In the genomic region with DNA sequence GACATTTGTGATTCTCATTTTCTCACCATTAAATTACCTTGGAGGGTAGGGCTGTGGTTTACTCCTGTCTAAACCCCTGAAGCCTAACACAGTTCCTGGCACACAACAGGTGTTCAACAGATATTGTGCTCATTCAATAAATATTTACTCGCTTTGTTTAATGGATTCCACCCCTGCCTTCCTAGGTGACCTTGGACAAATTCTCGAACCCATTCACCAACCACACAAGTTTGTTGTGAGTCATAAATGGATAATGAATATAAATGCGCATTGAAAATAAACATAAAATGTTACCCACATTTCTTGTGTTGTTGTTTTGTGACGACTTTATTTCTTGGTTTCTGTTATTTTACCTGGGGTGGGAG, we compare ENCODE assay signal across 8 cellular contexts. TPM values are rescaled to one million over a fixed set of nuclear protein-coding genes. Genes with fewer than 3 reads are reported as not detected.
DNase-seq lines count a peak whose midpoint lies in the region; ATAC-seq and TF ChIP-seq lines count a peak whose summit lies in the region.

No MANE protein-coding gene starts in this region.

- H3K27me3 Mint-ChIP-seq in Caco-2 (ENCODE audit: insufficient read depth, unreplicated experiment): no peaks in the 10 kb centered on the region
- H3K27me3 Mint-ChIP-seq in activated T-helper 17 cell treated with anti-CD3 and anti-CD28 coated beads, Interleukin-2, amount 50 U/mL, for 72 hours: no peaks in the 10 kb centered on the region
- no peaks in the 10 kb centered on the region for H3K27me3 Mint-ChIP-seq in nephron (ENCODE audit: low read depth)

- H3K36me3 Mint-ChIP-seq in Caco-2 (ENCODE audit: insufficient read depth, unreplicated experiment) (peaks cover 15% of the 10 kb centered on the region), nephron (ENCODE audit: low read depth) (peaks cover 18% of the 10 kb centered on the region)
- H3K36me3 Mint-ChIP-seq in activated T-helper 17 cell treated with anti-CD3 and anti-CD28 coated beads, Interleukin-2, amount 50 U/mL, for 72 hours (ENCODE audit: low read depth): peaks cover 42% of the 10 kb centered on the region

- DNase-seq in Caco-2 (no peak), 8988T (no peak), retina (no peak), CD1c-positive myeloid dendritic cell (ENCODE audit: extremely low spot score) (no peak), putamen (ENCODE audit: low spot score) (no peak)

- peak; percentile 11 for ATAC-seq in HG02885 (IDR thresholded peaks at IDR 0.05; ENCODE audit: poor library complexity, unreplicated experiment)
- ATAC-seq in activated T-helper 17 cell treated with anti-CD3 and anti-CD28 coated beads, Interleukin-2, amount 50 U/mL, for 72 hours (replicated peaks): peak; percentile 6

- peak overlapping the region; percentile 99 for H3K4me3 ChIP-seq in Caco-2 (ENCODE audit: low read depth, low read length)

- CTCF ChIA-PET in Caco-2 (lab: Charles Lee): no interaction called here

- peaks cover 2% of the 10 kb centered on the region; the same call in 1 of the 2 replicates for H3K36me3 ChIP-seq in Caco-2 (ENCODE audit: control insufficient read depth, insufficient read depth, low read length)

- TF ChIP-seq CTCF in Caco-2 (IDR thresholded peaks at IDR 0.05; ENCODE audit: insufficient read depth in 1 of 2, low read depth in 1 of 2, low read length in 1 of 2, severe bottlenecking in 1 of 2, unreplicated experiment in 1 of 2) (no peak), nephron (IDR thresholded peaks at IDR 0.05; ENCODE audit: unreplicated experiment in 3 of 3) (no peak)

- POLR2A ChIA-PET in Caco-2 (lab: Charles Lee): no interaction called here

- no peak overlapping the region for H3K27ac Mint-ChIP-seq in Caco-2 (ENCODE audit: unreplicated experiment)
- H3K27ac Mint-ChIP-seq in activated T-helper 17 cell treated with anti-CD3 and anti-CD28 coated beads, Interleukin-2, amount 50 U/mL, for 72 hours: peak overlapping the region; percentile 98
- H3K27ac Mint-ChIP-seq in nephron: peak overlapping the region in 2 of 3 experiments; percentile 73 to 88

- no peaks in the 10 kb centered on the region for H3K4me1 ChIP-seq in Caco-2

- H3K4me3 Mint-ChIP-seq in Caco-2 (ENCODE audit: unreplicated experiment) (peak overlapping the region; percentile 92), nephron (peak overlapping the region; percentile 95 to 99 (median 98))
- H3K4me3 Mint-ChIP-seq in activated T-helper 17 cell treated with anti-CD3 and anti-CD28 coated beads, Interleukin-2, amount 50 U/mL, for 72 hours: peak overlapping the region; percentile 97

- intact Hi-C loops in Caco-2 (cut with micrococcal nuclease; ENCODE audit: unreplicated experiment): loop anchor here (1.0 kb wide), 1 partner anchor 10 kb away; a partner anchor contains a TSS

- no TSS peak for BruUV-seq in Caco-2 (replicated peaks; lab: Mats Ljungman, UMichigan)

- H3K4me1 Mint-ChIP-seq in Caco-2 (ENCODE audit: low read depth, unreplicated experiment) (no peaks in the 10 kb centered on the region), nephron (peaks cover 13% of the 10 kb centered on the region)
- H3K4me1 Mint-ChIP-seq in activated T-helper 17 cell treated with anti-CD3 and anti-CD28 coated beads, Interleukin-2, amount 50 U/mL, for 72 hours: peaks cover 38% of the 10 kb centered on the region

- H3K9me3 Mint-ChIP-seq in Caco-2 (ENCODE audit: unreplicated experiment) (no peaks in the 10 kb centered on the region), nephron (no peaks in the 10 kb centered on the region)
- H3K9me3 Mint-ChIP-seq in activated T-helper 17 cell treated with anti-CD3 and anti-CD28 coated beads, Interleukin-2, amount 50 U/mL, for 72 hours: no peaks in the 10 kb centered on the region

- no peaks in the 10 kb centered on the region for H3K9me3 ChIP-seq in Caco-2

- no peaks in the 10 kb centered on the region for H3K27me3 ChIP-seq in Caco-2 (replicated peaks; ENCODE audit: control insufficient read depth, insufficient read depth, low read length)

RNA-seq across cellular contexts. Expression of a gene that starts 0.4 kb away (rescaled TPM):
- total RNA-seq in Caco-2 (2022): 48.0 and 57.5 TPM in 2 replicates
- total RNA-seq in activated T-helper 17 cell treated with anti-CD3 and anti-CD28 coated beads, Interleukin-2, amount 50 U/mL, for 72 hours: 10 to 100 TPM; 30.7 to 63.8 TPM

RNA-seq across cellular contexts. Expression of a gene that starts 9.8 kb away (rescaled TPM):
- total RNA-seq in Caco-2 (2022): 5.0 and 6.7 TPM in 2 replicates
- total RNA-seq in activated T-helper 17 cell treated with anti-CD3 and anti-CD28 coated beads, Interleukin-2, amount 50 U/mL, for 72 hours: 10 to 100 TPM in 1 of 2 donors, 1 to 10 TPM in 1; 5.4 to 11.5 TPM

RNA-seq across cellular contexts. Expression of a gene that starts 10.3 kb away (rescaled TPM):
- total RNA-seq in Caco-2 (2022): 34.1 and 37.8 TPM in 2 replicates
- 10 to 100 TPM; 19.0 to 39.5 TPM for total RNA-seq in activated T-helper 17 cell treated with anti-CD3 and anti-CD28 coated beads, Interleukin-2, amount 50 U/mL, for 72 hours

RNA-seq across cellular contexts. Expression of a gene that starts 15.3 kb away (rescaled TPM):
- total RNA-seq in Caco-2 (2022): 6.9 and 7.1 TPM in 2 replicates
- 10 to 100 TPM; 14.4 to 14.7 TPM for total RNA-seq in activated T-helper 17 cell treated with anti-CD3 and anti-CD28 coated beads, Interleukin-2, amount 50 U/mL, for 72 hours

RNA-seq across cellular contexts. Expression of a gene that starts 27.3 kb away (rescaled TPM):
- 11.0 and 12.0 TPM in 2 replicates for total RNA-seq in Caco-2 (2022)
- total RNA-seq in activated T-helper 17 cell treated with anti-CD3 and anti-CD28 coated beads, Interleukin-2, amount 50 U/mL, for 72 hours: 10 to 100 TPM; 22.5 to 26.9 TPM
